Comparison of ENCODE assay signal across 26 cellular contexts in genomic region chr6:161496941-161497340, GRCh38.
"Had no signal": no experiment of that assay in that cellular context is flagged by ENCODE, and none has a peak within 500 bp of the region (broad histone marks: within the 10 kb centered on the region; RNA-seq: fewer than 3 reads in every experiment).

No MANE protein-coding gene starts in this region.

- H3K27ac ChIP-seq: colonic mucosa, esophagus squamous epithelium, prostate gland, right atrium auricular region, sigmoid colon, stomach, testis, tibial artery, upper lobe of left lung had no signal

- H3K27ac Mint-ChIP-seq: dendritic cell treated with granulocyte-macrophage colony-stimulating factor and Interleukin-4, amounts not matched to agents 40 ng/mL and 50 ng/mL, for 4 days; memory B cell; mesothelial cell of epicardium; naive B cell; natural killer cell treated with Interleukin-12 subunit alpha and Interleukin-12 subunit beta and Interleukin-15 and Interleukin-18, amount 100 ng/mL, for 72 hours; stimulated activated effector memory CD8-positive, alpha-beta T cell treated with anti-CD3 and anti-CD28 coated beads, Interleukin-12 subunit alpha, Interleukin-12 subunit beta, amount 100 ng/mL, for 72 hours had no signal

- H3K4me1 ChIP-seq: colonic mucosa, esophagus squamous epithelium, prostate gland, sigmoid colon, stomach, testis, tibial artery, upper lobe of left lung had no signal

- DNase-seq: colonic mucosa; effector CD8-positive, alpha-beta T cell; erythroblast; esophagus squamous epithelium; kidney; mucosa of descending colon; naive B cell; nucleus accumbens; sigmoid colon; stimulated activated CD4-positive, alpha-beta T cell treated with anti-CD3 and anti-CD28 coated beads, Interleukin-2, amount 100 ng/mL, for 24 hours; stimulated activated CD4-positive, alpha-beta T cell treated with anti-CD3 and anti-CD28 coated beads, Interleukin-4, amount 100 ng/mL, for 24 hours; stimulated activated naive CD4-positive, alpha-beta T cell treated with Interleukin-2 at 50 U/mL for 16 hours; stomach; testis; tibial artery had no signal

- H3K4me3 Mint-ChIP-seq: dendritic cell treated with granulocyte-macrophage colony-stimulating factor and Interleukin-4, amounts not matched to agents 40 ng/mL and 50 ng/mL, for 4 days; memory B cell; mesothelial cell of epicardium; naive B cell; natural killer cell treated with Interleukin-12 subunit alpha and Interleukin-12 subunit beta and Interleukin-15 and Interleukin-18, amount 100 ng/mL, for 72 hours; neural crest cell; stimulated activated effector memory CD8-positive, alpha-beta T cell treated with anti-CD3 and anti-CD28 coated beads, Interleukin-12 subunit alpha, Interleukin-12 subunit beta, amount 100 ng/mL, for 72 hours had no signal

- H3K9me3 Mint-ChIP-seq: dendritic cell treated with granulocyte-macrophage colony-stimulating factor and Interleukin-4, amounts not matched to agents 40 ng/mL and 50 ng/mL, for 4 days; mesothelial cell of epicardium; natural killer cell treated with Interleukin-12 subunit alpha and Interleukin-12 subunit beta and Interleukin-15 and Interleukin-18, amount 100 ng/mL, for 72 hours; neural crest cell; stimulated activated effector memory CD8-positive, alpha-beta T cell treated with anti-CD3 and anti-CD28 coated beads, Interleukin-12 subunit alpha, Interleukin-12 subunit beta, amount 100 ng/mL, for 72 hours had no signal

- H3K9me3 ChIP-seq: esophagus squamous epithelium, mucosa of descending colon, prostate gland, right atrium auricular region, sigmoid colon, testis, upper lobe of left lung had no signal

- H3K4me3 ChIP-seq: colonic mucosa, esophagus squamous epithelium, lung, mucosa of descending colon, prostate gland, right atrium auricular region, sigmoid colon, stomach, testis, tibial artery, upper lobe of left lung had no signal

- ATAC-seq: left lobe of liver; mucosa of descending colon; natural killer cell treated with Interleukin-12 subunit alpha and Interleukin-12 subunit beta and Interleukin-15 and Interleukin-18, amount 100 ng/mL, for 72 hours; stimulated activated effector memory CD8-positive, alpha-beta T cell treated with anti-CD3 and anti-CD28 coated beads, Interleukin-12 subunit alpha, Interleukin-12 subunit beta, amount 100 ng/mL, for 72 hours had no signal

- H3K36me3 Mint-ChIP-seq: mesothelial cell of epicardium; naive B cell; natural killer cell treated with Interleukin-12 subunit alpha and Interleukin-12 subunit beta and Interleukin-15 and Interleukin-18, amount 100 ng/mL, for 72 hours; stimulated activated effector memory CD8-positive, alpha-beta T cell treated with anti-CD3 and anti-CD28 coated beads, Interleukin-12 subunit alpha, Interleukin-12 subunit beta, amount 100 ng/mL, for 72 hours had no signal

- H3K4me1 Mint-ChIP-seq: memory B cell; naive B cell; stimulated activated effector memory CD8-positive, alpha-beta T cell treated with anti-CD3 and anti-CD28 coated beads, Interleukin-12 subunit alpha, Interleukin-12 subunit beta, amount 100 ng/mL, for 72 hours had no signal

- H3K27me3 ChIP-seq: colonic mucosa, esophagus squamous epithelium, right atrium auricular region, sigmoid colon, stomach, testis, tibial artery, upper lobe of left lung had no signal

- H3K36me3 ChIP-seq: colonic mucosa, esophagus squamous epithelium, prostate gland, right atrium auricular region, sigmoid colon, stomach, tibial artery, upper lobe of left lung had no signal

- H3K27me3 Mint-ChIP-seq: dendritic cell treated with granulocyte-macrophage colony-stimulating factor and Interleukin-4, amounts not matched to agents 40 ng/mL and 50 ng/mL, for 4 days; naive B cell had no signal
